8 cellular contexts compared by ENCODE assay signal in genomic region chr13:108915634-108916497, GRCh38.
A peak's percentile ranks its signal among the peaks of the same experiment; 100 is the strongest.
DNase-seq lines count a peak whose midpoint lies in the region; ATAC-seq, FAIRE-seq and TF ChIP-seq lines count a peak whose summit lies in the region.

No MANE protein-coding gene starts in this region.

- H3F3A ChIP-seq in PC-3 (ENCODE audit: low read length, unreplicated experiment) = no peaks in the 10 kb centered on the region

- H3K4me1 Mint-ChIP-seq in activated T-helper 17 cell treated with anti-CD3 and anti-CD28 coated beads, Interleukin-2, amount 50 U/mL, for 72 hours = peaks cover 8% of the 10 kb centered on the region

- intact Hi-C loops in A673 (cut with micrococcal nuclease; ENCODE audit: unreplicated experiment) (loop anchor here (2.0 to 5.0 kb wide), 6 partner anchors 45 to 1191 kb away; no protein-coding TSS in a partner anchor), PC-3 (cut with micrococcal nuclease) (loop anchor here (5.0 to 10.0 kb wide), 5 partner anchors 231 to 1201 kb away; partner anchors contain the start of gene IRS2), pancreas (cut with DNase I) (no loop called here), tibial artery (cut with DNase I; ENCODE audit: low total_unique reads) (no loop called here)

- FAIRE-seq in pancreas (lab: Jason Lieb, UNC) = no peak

- H3K4me2 ChIP-seq in PC-3 (ENCODE audit: low read length) = peak overlapping the region; percentile 78

- 13 to 18% methylated on average over 9 of the region's 9 CpGs for WGBS in pancreas, 2 donors

- no peaks in the 10 kb centered on the region for H3K9me3 ChIP-seq in A673 (ENCODE audit: low read depth, low read length, poor library complexity, severe bottlenecking)
- no peaks in the 10 kb centered on the region for H3K9me3 ChIP-seq in PC-3 (ENCODE audit: low read length)
- no peaks in the 10 kb centered on the region for H3K9me3 ChIP-seq in pancreas
- no peaks in the 10 kb centered on the region for H3K9me3 ChIP-seq in tibial artery

- CTCF ChIA-PET in A673 (lab: Charles Lee) (interaction anchor here (1.0 to 1.1 kb wide), 2 partner anchors 509 to 871 kb away, joined by 3 to 6 read pairs; partner anchors contain the start of gene IRS2), PC-3 (lab: Charles Lee) (interaction anchor here (0.6 to 1.2 kb wide), 3 partner anchors 21 to 1064 kb away, joined by 3 to 4 read pairs (median 4); no protein-coding TSS in a partner anchor)

- no peaks in the 10 kb centered on the region for H3K36me3 ChIP-seq in A673 (ENCODE audit: insufficient read depth, low read length, poor library complexity, severe bottlenecking)
- no peaks in the 10 kb centered on the region for H3K36me3 ChIP-seq in PC-3 (ENCODE audit: low read depth, low read length)
- H3K36me3 ChIP-seq in pancreas = no peaks in the 10 kb centered on the region
- H3K36me3 ChIP-seq in tibial artery = no peaks in the 10 kb centered on the region

- no peaks in the 10 kb centered on the region for H3K79me2 ChIP-seq in PC-3 (ENCODE audit: low read length)

- BruUV-seq in A673 (replicated peaks; lab: Mats Ljungman, UMichigan) (TSS peak; percentile 56), PC-3 (replicated peaks; lab: Mats Ljungman, UMichigan) (TSS peak; percentile 39)

- TF ChIP-seq CTCF in A673 (conservative IDR thresholded peaks at IDR 0.05; ENCODE audit: low read depth, low read length) = no peak
- no peak for TF ChIP-seq CTCF in PC-3 (conservative IDR thresholded peaks at IDR 0.05; ENCODE audit: low read depth, low read length)
- no peak for TF ChIP-seq CTCF in pancreas (IDR thresholded peaks at IDR 0.05)
- TF ChIP-seq CTCF in tibial artery (IDR thresholded peaks at IDR 0.05) = no peak

- H3K27ac ChIP-seq in A673 (ENCODE audit: low read depth, low read length, poor library complexity, severe bottlenecking) (peak overlapping the region; percentile 61), PC-3 (ENCODE audit: low read length) (peak overlapping the region; percentile 73), pancreas (peak overlapping the region; percentile 35 to 92 (median 62)), tibial artery (peak overlapping the region; percentile 84)

- H3K27me3 ChIP-seq in A673 (replicated peaks; ENCODE audit: insufficient read depth, low read depth, low read length, poor library complexity) = no peaks in the 10 kb centered on the region
- H3K27me3 ChIP-seq in PC-3 (ENCODE audit: low read length) = no peaks in the 10 kb centered on the region
- H3K27me3 ChIP-seq in pancreas = no peaks in the 10 kb centered on the region
- H3K27me3 ChIP-seq in tibial artery = no peaks in the 10 kb centered on the region

- DNase-seq in A673 (ENCODE audit: low spot score) = peak; percentile 62
- DNase-seq in PC-3 = peak; percentile 86
- DNase-seq in globus pallidus (ENCODE audit: low spot score) = peak; percentile 63
- DNase-seq in pancreas = peak; percentile 84 to 95 (median 87)
- DNase-seq in tibial artery = peak; percentile 90 to 93

- H3K4me3 ChIP-seq in A673 (ENCODE audit: low read depth, low read length, poor library complexity, severe bottlenecking) (peak overlapping the region; percentile 4), PC-3 (ENCODE audit: low read length) (peak overlapping the region; percentile 53), pancreas (peak overlapping the region in 1 of 4 donors; percentile 17), tibial artery (peak overlapping the region; percentile 24 to 34)

- H3K27me3 Mint-ChIP-seq in activated T-helper 17 cell treated with anti-CD3 and anti-CD28 coated beads, Interleukin-2, amount 50 U/mL, for 72 hours = peaks cover 9% of the 10 kb centered on the region

- peak overlapping the region; percentile 85 for H3K27ac Mint-ChIP-seq in activated T-helper 17 cell treated with anti-CD3 and anti-CD28 coated beads, Interleukin-2, amount 50 U/mL, for 72 hours

- H4K20me1 ChIP-seq in PC-3 (ENCODE audit: low read length) = no peaks in the 10 kb centered on the region

- ATAC-seq in GM18867 (IDR thresholded peaks at IDR 0.05; ENCODE audit: unreplicated experiment) (peak; percentile 95), HG03097 (IDR thresholded peaks at IDR 0.05; ENCODE audit: low FRiP score, unreplicated experiment) (peak; percentile 68), PC-3 (peak; percentile 60), pancreas (peak; percentile 95 to 99 (median 98))
- ATAC-seq in activated T-helper 17 cell treated with anti-CD3 and anti-CD28 coated beads, Interleukin-2, amount 50 U/mL, for 72 hours (replicated peaks) = peak; percentile 97

- no peaks in the 10 kb centered on the region for H3K9me3 Mint-ChIP-seq in activated T-helper 17 cell treated with anti-CD3 and anti-CD28 coated beads, Interleukin-2, amount 50 U/mL, for 72 hours

- no peaks in the 10 kb centered on the region for H3K9me2 ChIP-seq in PC-3 (replicated peaks; ENCODE audit: low read length)

- POLR2A ChIA-PET in A673 (lab: Charles Lee; ENCODE audit: low non-redundant PET) = no interaction called here
- POLR2A ChIA-PET in PC-3 (lab: Charles Lee; ENCODE audit: unreplicated experiment) = interaction anchor here (0.6 to 0.7 kb wide), 2 partner anchors 219 to 1331 kb away, joined by 3 to 5 read pairs; no protein-coding TSS in a partner anchor

- peaks cover 6% of the 10 kb centered on the region for H3K36me3 Mint-ChIP-seq in activated T-helper 17 cell treated with anti-CD3 and anti-CD28 coated beads, Interleukin-2, amount 50 U/mL, for 72 hours (ENCODE audit: low read depth)

- peak overlapping the region; percentile 56 for H2AFZ ChIP-seq in PC-3 (ENCODE audit: low read length)

- H3K9ac ChIP-seq in PC-3 (ENCODE audit: low read length) = peak overlapping the region; percentile 55

- H3K4me1 ChIP-seq in A673 (ENCODE audit: insufficient read depth, low read length, poor library complexity, severe bottlenecking) (peaks cover 36% of the 10 kb centered on the region), PC-3 (ENCODE audit: insufficient read depth, low read length) (peaks cover 51% of the 10 kb centered on the region), pancreas (peaks cover 5 to 13% (median 6%) of the 10 kb centered on the region in 3 donors), tibial artery (peaks cover 0 to 47% (median 19%) of the 10 kb centered on the region in 4 donors)

- H3K4me3 Mint-ChIP-seq in activated T-helper 17 cell treated with anti-CD3 and anti-CD28 coated beads, Interleukin-2, amount 50 U/mL, for 72 hours = peak overlapping the region; percentile 64

Comparison
In these comparisons a context has a peak if more than half of its experiments do, and no peak if none do; other contexts are left out.
1. intact Hi-C loops: an anchor here in A673 (2.0 to 5.0 kb wide) and PC-3 (5.0 to 10.0 kb wide); none called in pancreas and tibial artery.